Comparison of ENCODE assay signal across 8 cellular contexts in the genomic region with DNA sequence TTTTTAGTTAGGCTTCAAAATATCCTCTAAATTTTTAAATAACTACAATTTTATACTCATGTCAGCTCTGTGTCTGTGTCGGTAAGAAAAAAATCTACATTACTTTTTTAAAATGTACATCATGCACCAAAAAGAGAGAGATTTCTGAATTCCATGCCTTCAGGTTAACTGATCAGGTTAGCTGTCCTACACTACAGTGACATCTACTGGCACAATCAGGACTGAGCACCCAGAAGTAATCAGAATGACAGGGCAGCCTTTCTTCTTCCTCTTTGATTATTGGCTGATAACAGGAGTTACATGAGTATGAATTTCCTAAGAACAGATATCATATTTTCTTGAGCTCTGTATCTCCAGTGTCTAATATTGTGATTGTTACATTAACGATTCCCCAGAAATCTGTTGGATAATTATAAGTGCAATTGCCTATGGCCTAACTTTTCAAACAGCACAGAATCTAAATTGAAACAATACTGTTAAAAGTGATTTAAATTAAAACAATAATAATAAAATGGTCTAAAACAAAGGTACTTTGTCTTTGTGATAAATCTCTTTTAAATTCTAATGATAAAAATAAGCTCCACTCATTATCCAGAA. TPM values are rescaled to one million over a fixed set of nuclear protein-coding genes. Genes with fewer than 3 reads are reported as not detected.
A peak's percentile ranks its signal among the peaks of the same experiment; 100 is the strongest.
DNase-seq lines count a peak whose midpoint lies in the region; ATAC-seq and TF ChIP-seq lines count a peak whose summit lies in the region.

No MANE protein-coding gene starts in this region.

- H3K4me1 ChIP-seq in Caco-2 = peaks cover 10% of the 10 kb centered on the region; the same call in 1 of the 2 replicates
- H3K4me1 ChIP-seq in RWPE2 (ENCODE audit: insufficient read depth, poor library complexity, severe bottlenecking) = no peaks in the 10 kb centered on the region
- peaks cover 7% of the 10 kb centered on the region for H3K4me1 ChIP-seq in cardiac muscle cell (ENCODE audit: low read depth)

- no peaks in the 10 kb centered on the region for H3K36me3 Mint-ChIP-seq in Caco-2 (ENCODE audit: insufficient read depth, unreplicated experiment)

- H3K36me3 ChIP-seq in Caco-2 (ENCODE audit: control insufficient read depth, insufficient read depth, low read length) (no peaks in the 10 kb centered on the region), RWPE2 (ENCODE audit: low read depth) (no peaks in the 10 kb centered on the region), cardiac muscle cell (no peaks in the 10 kb centered on the region)

- DNase-seq in Caco-2 = peak; percentile 63 to 74
- peak; percentile 78 for DNase-seq in LHCN-M2 (ENCODE audit: low read depth)
- DNase-seq in RWPE2 (ENCODE audit: low spot score) = no peak
- peak; percentile 58 for DNase-seq in activated naive CD4-positive, alpha-beta T cell treated with anti-CD3 and anti-CD28 coated beads, Interleukin-2, amount 50 U/mL, for 16 hours
- DNase-seq in cardiac muscle cell (ENCODE audit: low read depth in 1 of 2, low spot score in 1 of 2) = peak; percentile 48 to 77
- DNase-seq in retina = peak; percentile 15

- ATAC-seq in GM21367 (IDR thresholded peaks at IDR 0.05; ENCODE audit: unreplicated experiment) = peak; percentile 70
- ATAC-seq in RWPE2 (ENCODE audit: low read depth) = peak; percentile 86
- ATAC-seq in HG03039 (IDR thresholded peaks at IDR 0.05; ENCODE audit: unreplicated experiment) = no peak

- intact Hi-C loops in Caco-2 (cut with micrococcal nuclease; ENCODE audit: unreplicated experiment) = loop anchor here (1.0 to 5.0 kb wide), 7 partner anchors 41 to 533 kb away; partner anchors contain the start of genes HYCC1 and TOMM7

- no peak overlapping the region for H3K27ac ChIP-seq in RWPE2 (ENCODE audit: poor library complexity, severe bottlenecking)
- H3K27ac ChIP-seq in cardiac muscle cell = no peak overlapping the region

- no peaks in the 10 kb centered on the region for H3K27me3 Mint-ChIP-seq in Caco-2 (ENCODE audit: insufficient read depth, unreplicated experiment)

- H3K27ac Mint-ChIP-seq in Caco-2 (ENCODE audit: unreplicated experiment) = no peak overlapping the region

- no peaks in the 10 kb centered on the region for H3K9me3 ChIP-seq in Caco-2
- no peaks in the 10 kb centered on the region for H3K9me3 ChIP-seq in RWPE2 (ENCODE audit: severe bottlenecking)
- H3K9me3 ChIP-seq in cardiac muscle cell (ENCODE audit: low read depth) = no peaks in the 10 kb centered on the region

- POLR2A ChIA-PET in Caco-2 (lab: Charles Lee) = no interaction called here

- H3K9me3 Mint-ChIP-seq in Caco-2 (ENCODE audit: unreplicated experiment) = no peaks in the 10 kb centered on the region

- no peak overlapping the region for H3K4me3 Mint-ChIP-seq in Caco-2 (ENCODE audit: unreplicated experiment)

- peaks cover 24% of the 10 kb centered on the region for H3K4me1 Mint-ChIP-seq in Caco-2 (ENCODE audit: low read depth, unreplicated experiment)

- BruUV-seq in Caco-2 (replicated peaks; lab: Mats Ljungman, UMichigan) = no TSS peak

- H3K27me3 ChIP-seq in Caco-2 (replicated peaks; ENCODE audit: control insufficient read depth, insufficient read depth, low read length) (no peaks in the 10 kb centered on the region), RWPE2 (ENCODE audit: insufficient read depth, poor library complexity, severe bottlenecking) (no peaks in the 10 kb centered on the region), cardiac muscle cell (no peaks in the 10 kb centered on the region)

- H3K4me3 ChIP-seq in Caco-2 (ENCODE audit: low read depth, low read length) (no peak overlapping the region), RWPE2 (ENCODE audit: severe bottlenecking) (no peak overlapping the region), cardiac muscle cell (no peak overlapping the region)

- TF ChIP-seq CTCF in Caco-2 (IDR thresholded peaks at IDR 0.05; ENCODE audit: insufficient read depth in 1 of 2, low read depth in 1 of 2, low read length in 1 of 2, severe bottlenecking in 1 of 2, unreplicated experiment in 1 of 2) (peak; percentile 86 to 91), RWPE2 (IDR thresholded peaks at IDR 0.05; ENCODE audit: poor library complexity, severe bottlenecking) (peak; percentile 96), cardiac muscle cell (IDR thresholded peaks at IDR 0.05; ENCODE audit: low read depth, low read length) (peak; percentile 89)

- CTCF ChIA-PET in Caco-2 (lab: Charles Lee) = interaction anchor here (1.0 to 2.0 kb wide), 3 partner anchors 253 to 495 kb away, joined by 3 to 9 read pairs (median 4); no protein-coding TSS in a partner anchor

RNA-seq across cellular contexts. Expression of gene HYCC1, which starts 41.8 kb away (rescaled TPM):
- total RNA-seq in Caco-2 (2022) (43.4 and 46.2 TPM in 2 replicates), LHCN-M2 (2014; rRNA removed) (209 and 221 TPM in 2 replicates), cardiac muscle cell (48.6 and 99.3 TPM in 2 replicates)
- 28.1 TPM for polyA plus RNA-seq in LHCN-M2 (2012)
- polyA plus RNA-seq in cardiac muscle cell = 13.3 and 21.0 TPM in 2 replicates

RNA-seq across cellular contexts. Expression of gene KLHL7, which starts 49.9 kb away (rescaled TPM):
- total RNA-seq in Caco-2 (2022) (35.8 and 40.6 TPM in 2 replicates), LHCN-M2 (2014; rRNA removed) (68.8 and 88.9 TPM in 2 replicates), cardiac muscle cell (31.6 and 47.1 TPM in 2 replicates)
- polyA plus RNA-seq in LHCN-M2 (2012) = 30.3 TPM
- polyA plus RNA-seq in cardiac muscle cell = 33.4 and 46.1 TPM in 2 replicates
